ENCODE assay signal across 13 cellular contexts in the genomic region with DNA sequence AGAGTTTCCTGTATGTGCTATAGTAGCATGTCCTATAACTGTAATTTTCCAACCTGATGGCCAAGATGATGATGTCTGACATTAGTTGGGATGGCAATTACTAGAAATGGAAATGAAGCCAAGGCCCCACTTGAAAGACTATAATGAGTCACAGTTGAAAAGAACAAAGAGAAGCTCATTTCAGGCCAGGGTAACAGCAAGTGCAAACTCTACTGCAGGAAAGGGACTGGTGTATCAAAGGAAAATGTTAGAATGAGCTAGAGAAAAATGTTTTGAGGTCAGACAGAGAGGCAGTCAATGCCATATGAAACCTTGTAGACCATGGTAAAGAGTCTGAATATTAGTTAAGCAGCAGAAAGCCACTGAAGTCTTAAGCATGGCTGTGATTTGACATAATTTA.
DNase-seq lines count a peak whose midpoint lies in the region; ATAC-seq and TF ChIP-seq lines count a peak whose summit lies in the region.
"Had no signal": no experiment of that assay in that cellular context is flagged by ENCODE, and none has a peak within 500 bp of the region (broad histone marks: within the 10 kb centered on the region; RNA-seq: fewer than 3 reads in every experiment).

No MANE protein-coding gene starts in this region.

- H3K4me1 ChIP-seq in SJCRH30, result no peaks in the 10 kb centered on the region; the same call in 1 of the 2 replicates

- TF ChIP-seq POLR2A in GM18505 (IDR thresholded peaks at IDR 0.05; ENCODE audit: borderline replicate concordance, extremely low read depth, insufficient read depth, insufficient read length), result no peak

- no peaks in the 10 kb centered on the region for H3K27me3 ChIP-seq in SJCRH30

- H3K4me3 ChIP-seq in SJCRH30, result no peak overlapping the region
- H3K4me3 ChIP-seq: thoracic aorta had no signal

- no peaks in the 10 kb centered on the region for H3K36me3 ChIP-seq in SJCRH30
- H3K36me3 ChIP-seq: thoracic aorta had no signal

- H3K27ac ChIP-seq in SJCRH30, result no peak overlapping the region
- H3K27ac ChIP-seq: thoracic aorta had no signal

- ATAC-seq in GM18505 (IDR thresholded peaks at IDR 0.05; ENCODE audit: unreplicated experiment) (peak; percentile 78), GM21447 (IDR thresholded peaks at IDR 0.05; ENCODE audit: unreplicated experiment) (peak; percentile 59), HG03558 (IDR thresholded peaks at IDR 0.05; ENCODE audit: extremely low read depth, unreplicated experiment) (peak; percentile 58), Right ventricle myocardium superior (ENCODE audit: poor library complexity) (no peak), HG03439 (IDR thresholded peaks at IDR 0.05; ENCODE audit: unreplicated experiment) (no peak)
- ATAC-seq: CD8-positive, alpha-beta T cell had no signal

- DNase-seq in dermis microvascular lymphatic vessel endothelial cell (ENCODE audit: low read depth in 2 of 2) (peak; percentile 71 to 82), cardiac septum (ENCODE audit: low spot score) (no peak), SJCRH30 (no peak), Right ventricle myocardium superior (no peak)
- DNase-seq: CD8-positive, alpha-beta T cell; nucleus accumbens; stimulated activated CD4-positive, alpha-beta T cell treated with anti-CD3 and anti-CD28 coated beads, Interleukin-1b, Interleukin-23, amount 100 ng/mL, for 48 hours; T1000 had no signal

- intact Hi-C loops in cardiac septum (cut with DNase I) (no loop called here), Right ventricle myocardium superior (cut with DNase I) (no loop called here)

- H3K9me3 ChIP-seq in SJCRH30 (replicated peaks), result no peaks in the 10 kb centered on the region
- H3K9me3 ChIP-seq: thoracic aorta had no signal

Comparison
In these comparisons a context has a peak if more than half of its experiments do, and no peak if none do; other contexts are left out.
1. ATAC-seq: peak in GM18505 (single experiment), GM21447 (single experiment) and HG03558 (single experiment); none in Right ventricle myocardium superior (single experiment) and HG03439 (single experiment).
2. DNase-seq: peak in dermis microvascular lymphatic vessel endothelial cell (2 of 2); none in cardiac septum (single experiment), SJCRH30 (0 of 2) and Right ventricle myocardium superior (single experiment).